ENCODE assay signal across 13 cellular contexts in the genomic region with DNA sequence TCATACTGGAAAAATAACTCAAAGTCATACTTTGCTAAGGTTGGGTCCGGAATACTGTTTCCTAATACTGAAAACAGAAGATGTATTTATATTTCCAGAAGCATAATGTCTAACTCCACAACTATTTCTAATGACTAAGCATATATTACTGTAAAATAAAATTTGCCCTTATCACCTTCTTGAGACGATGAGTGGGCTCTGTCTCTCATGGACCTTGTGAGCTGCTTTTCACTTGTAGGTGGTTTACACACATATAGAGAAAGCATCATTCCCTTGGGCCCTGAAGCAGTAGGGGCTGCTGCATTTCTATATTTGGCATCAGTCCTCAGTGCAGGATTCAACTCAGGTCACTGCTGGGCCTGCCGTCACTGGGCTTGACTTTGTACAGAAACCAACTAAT. TPM values are rescaled to one million over a fixed set of nuclear protein-coding genes. Genes with fewer than 3 reads are reported as not detected.
"Had no signal": no experiment of that assay in that cellular context is flagged by ENCODE, and none has a peak within 500 bp of the region (broad histone marks: within the 10 kb centered on the region; RNA-seq: fewer than 3 reads in every experiment).

No MANE protein-coding gene starts in this region.

- DNase-seq: activated CD4-positive, alpha-beta memory T cell treated with anti-CD3 and anti-CD28 coated beads, Interleukin-2, amount 10 ng/mL, durations not matched to agents 7 days and 5 days; activated CD4-positive, alpha-beta T cell treated with anti-CD3 and anti-CD28 coated beads for 36 hours; activated gamma-delta T cell treated with Interleukin-2 at 50 U/mL for 16 hours; activated naive CD8-positive, alpha-beta T cell treated with anti-CD3 and anti-CD28 coated beads, Interleukin-2, amount 10 ng/mL, durations not matched to agents 7 days and 5 days; activated T-cell treated with anti-CD3 and anti-CD28 coated beads, Interleukin-2, amount 50 U/mL, for 48 hours; foreskin melanocyte; heart left ventricle; ovary; small intestine; T-cell; transverse colon; WERI-Rb-1 had no signal

- ATAC-seq: activated CD4-positive, alpha-beta T cell treated with anti-CD3 and anti-CD28 coated beads for 36 hours; stimulated activated effector memory CD8-positive, alpha-beta T cell treated with anti-CD3 and anti-CD28 coated beads, Interleukin-12 subunit alpha, Interleukin-12 subunit beta, amount 100 ng/mL, for 72 hours; T-cell had no signal

- H3K27me3 ChIP-seq: heart left ventricle, ovary, transverse colon had no signal

- H3K36me3 ChIP-seq: heart left ventricle, ovary, transverse colon, WERI-Rb-1 had no signal

- H3K4me3 ChIP-seq: heart left ventricle, ovary, transverse colon had no signal

- H3K9me3 ChIP-seq: heart left ventricle, ovary, transverse colon had no signal

- H3K27ac ChIP-seq: ovary, transverse colon, WERI-Rb-1 had no signal

- H3K4me1 ChIP-seq: transverse colon had no signal

RNA-seq across cellular contexts. Expression of gene FAM13C, which starts 10.7 kb away (rescaled TPM):
- total RNA-seq: activated CD4-positive, alpha-beta memory T cell treated with anti-CD3 and anti-CD28 coated beads, Interleukin-2, amount 10 ng/mL, durations not matched to agents 7 days and 5 days; activated naive CD8-positive, alpha-beta T cell treated with anti-CD3 and anti-CD28 coated beads, Interleukin-2, amount 10 ng/mL, durations not matched to agents 7 days and 5 days; T-cell had no signal
